Comparison of ENCODE assay signal across 21 cellular contexts in genomic region chr12:116044181-116044580, GRCh38.
DNase-seq lines count a peak whose midpoint lies in the region; ATAC-seq, FAIRE-seq and TF ChIP-seq lines count a peak whose summit lies in the region.
"Had no signal": no experiment of that assay in that cellular context is flagged by ENCODE, and none has a peak within 500 bp of the region (broad histone marks: within the 10 kb centered on the region; RNA-seq: fewer than 3 reads in every experiment).

No MANE protein-coding gene starts in this region.

- no peak overlapping the region for H3K9ac ChIP-seq in HepG2 (ENCODE audit: insufficient read depth, low read depth, low read length)

- H3K4me1 ChIP-seq in cardiac muscle cell (ENCODE audit: low read depth) (peaks cover 19% of the 10 kb centered on the region), HepG2 (ENCODE audit: insufficient read depth, low read length) (peaks cover 10% of the 10 kb centered on the region), upper lobe of right lung (peaks cover 17% of the 10 kb centered on the region), ascending aorta (peaks cover 11 to 13% of the 10 kb centered on the region in 2 donors)

- no peaks in the 10 kb centered on the region for H4K20me1 ChIP-seq in HepG2 (ENCODE audit: insufficient read depth, low read length)

- no peak for TF ChIP-seq CTCF in cardiac muscle cell (IDR thresholded peaks at IDR 0.05; ENCODE audit: low read depth, low read length)
- TF ChIP-seq CTCF in choroid plexus epithelial cell (conservative IDR thresholded peaks at IDR 0.05; ENCODE audit: low read depth, low read length), result no peak
- no peak for TF ChIP-seq CTCF in HepG2 (CRISPR knock-in tag; IDR thresholded peaks at IDR 0.05)
- no peak for TF ChIP-seq CTCF in upper lobe of right lung (IDR thresholded peaks at IDR 0.05)
- TF ChIP-seq CTCF in ascending aorta (IDR thresholded peaks at IDR 0.05), result no peak

- H3K36me3 ChIP-seq in cardiac muscle cell (no peaks in the 10 kb centered on the region), HepG2 (replicated peaks in 1 of 2; ENCODE audit: control insufficient read depth in 1 of 2, insufficient read depth in 2 of 2, low read length in 2 of 2) (no peaks in the 10 kb centered on the region), upper lobe of right lung (no peaks in the 10 kb centered on the region), ascending aorta (no peaks in the 10 kb centered on the region)
- H3K36me3 ChIP-seq: uterus had no signal

- intact Hi-C loops in Right ventricle myocardium inferior (cut with DNase I), result no loop called here
- intact Hi-C loops in HepG2 (cut with micrococcal nuclease; ENCODE audit: unreplicated experiment), result no loop called here
- intact Hi-C loops in upper lobe of right lung (cut with DNase I), result no loop called here
- intact Hi-C loops in ascending aorta (cut with DNase I), result no loop called here

- TF ChIP-seq POLR2A in HepG2 (IDR thresholded peaks at IDR 0.05; ENCODE audit: insufficient read depth in 1 of 2, low read depth in 2 of 2, low read length in 2 of 2), result no peak

- BruUV-seq in HepG2 (replicated peaks; lab: Mats Ljungman, UMichigan), result no TSS peak

- no peak overlapping the region for H3K4me3 ChIP-seq in cardiac muscle cell
- no peak overlapping the region for H3K4me3 ChIP-seq in choroid plexus epithelial cell (ENCODE audit: low read depth, low read length)
- no peak overlapping the region for H3K4me3 ChIP-seq in HepG2 (replicated peaks in 1 of 3; ENCODE audit: insufficient read depth in 1 of 3, low read depth in 2 of 3, low read length in 3 of 3)
- H3K4me3 ChIP-seq in upper lobe of right lung, result no peak overlapping the region
- no peak overlapping the region for H3K4me3 ChIP-seq in ascending aorta
- H3K4me3 ChIP-seq: dorsolateral prefrontal cortex, uterus had no signal

- no peak overlapping the region for H2AFZ ChIP-seq in HepG2 (ENCODE audit: low read length)

- H3K9me3 ChIP-seq in cardiac muscle cell (ENCODE audit: low read depth) (no peaks in the 10 kb centered on the region), HepG2 (ENCODE audit: low read length) (no peaks in the 10 kb centered on the region), upper lobe of right lung (no peaks in the 10 kb centered on the region), ascending aorta (no peaks in the 10 kb centered on the region)
- H3K9me3 ChIP-seq: uterus had no signal

- no peaks in the 10 kb centered on the region for H3K27me3 ChIP-seq in cardiac muscle cell
- H3K27me3 ChIP-seq in HepG2 (ENCODE audit: control insufficient read depth in 1 of 2, insufficient read depth in 2 of 2, low read length in 2 of 2), result no peaks in the 10 kb centered on the region
- no peaks in the 10 kb centered on the region for H3K27me3 ChIP-seq in upper lobe of right lung
- no peaks in the 10 kb centered on the region for H3K27me3 ChIP-seq in ascending aorta
- H3K27me3 ChIP-seq: dorsolateral prefrontal cortex, uterus had no signal

- WGBS in HepG2 (ENCODE audit: low lambda C conversion rate), result 65% methylated on average over 3 of the region's 3 CpGs

- DNase-seq in cardiac muscle cell (ENCODE audit: low read depth in 1 of 2, low spot score in 1 of 2) (no peak), Right ventricle myocardium inferior (ENCODE audit: missing footprints) (no peak), choroid plexus epithelial cell (ENCODE audit: low read depth) (peak; percentile 48), HepG2 (ENCODE audit: low spot score) (peak; percentile 2), upper lobe of right lung (no peak), ascending aorta (ENCODE audit: low spot score in 2 of 2) (no peak), NCI-H1105 (lab: John Stamatoyannopoulos, UW) (no peak), NK-92 (lab: John Stamatoyannopoulos, UW; ENCODE audit: unreplicated experiment) (no peak)
- DNase-seq: activated CD4-positive, CD25-positive, alpha-beta regulatory T cell treated with anti-CD3 and anti-CD28 coated beads, Interleukin-2, amount 50 U/mL, for 72 hours; caudate nucleus; DMS79 treated with DMSO at 0.1 percent for 48 hours; dorsolateral prefrontal cortex; H9; NCI-H1092; NCI-H2029 treated with DMSO at 0.1 percent for 48 hours; NCI-H510A treated with DMSO at 0.1 percent for 48 hours; retina; Right ventricle myocardium superior; stimulated activated CD4-positive, alpha-beta T cell treated with anti-CD3 and anti-CD28 coated beads, Interleukin-15, amount 100 ng/mL, for 24 hours; SW 1271; uterus had no signal

- TF ChIP-seq EP300 in HepG2 (IDR thresholded peaks at IDR 0.05; ENCODE audit: low read depth in 2 of 2, low read length in 2 of 2) (no peak), HepG2 (CRISPR knock-in tag; IDR thresholded peaks at IDR 0.05; ENCODE audit: borderline replicate concordance) (no peak)

- no peaks in the 10 kb centered on the region for H3K79me2 ChIP-seq in HepG2 (ENCODE audit: insufficient read depth, low read length)

- in situ Hi-C loops in HepG2 (cut with HindIII; ENCODE audit: extremely low pct_ligation_motif_present, low pct_unique_long_range_greater_than_20kb), result no loop called here

- no peak overlapping the region for H3K4me2 ChIP-seq in HepG2 (ENCODE audit: low read depth, low read length)

- H3K27ac ChIP-seq in cardiac muscle cell (peak overlapping the region; percentile 0), HepG2 (ENCODE audit: extremely low read length, insufficient read depth, low read length) (no peak overlapping the region), upper lobe of right lung (no peak overlapping the region), ascending aorta (no peak overlapping the region)
- H3K27ac ChIP-seq: dorsolateral prefrontal cortex, uterus had no signal

- POLR2A ChIA-PET in HepG2 (lab: Yijun Ruan, JAX), result no interaction called here

- no peak for FAIRE-seq in HepG2 (lab: Jason Lieb, UNC)

- no peak for TF ChIP-seq RAD21 in HepG2 (CRISPR knock-in tag; IDR thresholded peaks at IDR 0.05)

- ATAC-seq in Right ventricle myocardium inferior (no peak), HepG2 (no peak), upper lobe of right lung (peak; percentile 16)

- CTCF ChIA-PET in HepG2 (lab: Yijun Ruan, JAX; ENCODE audit: low intra/inter-chr PET ratio, low total read pairs), result no interaction called here

TF ChIP-seq in HepG2, 621 proteins besides CTCF, POLR2A, EP300 and RAD21:
- peak; percentile 81 to 85 for TF ChIP-seq MAFK (conservative IDR thresholded peaks at IDR 0.05 in 1 of 2, IDR thresholded peaks at IDR 0.05 in 1 of 2; ENCODE audit: low read length in 2 of 2)
- TF ChIP-seq TP53 (CRISPR knock-in tag; conservative IDR thresholded peaks at IDR 0.05), result no peak
- TF ChIP-seq MAFF (IDR thresholded peaks at IDR 0.05; ENCODE audit: low read depth, low read length), result peak; percentile 78
TF ChIP-seq in HepG2: peak in this region for 2.

Comparison
In these comparisons a context has a peak if more than half of its experiments do, and no peak if none do; other contexts are left out.
1. DNase-seq: peak in choroid plexus epithelial cell (single experiment) and HepG2 (single experiment); none in cardiac muscle cell (0 of 2), Right ventricle myocardium inferior (single experiment), upper lobe of right lung (single experiment), ascending aorta (0 of 2), NCI-H1105 (single experiment) and NK-92 (single experiment).